Comparison of ENCODE assay signal across 17 cellular contexts in genomic region chr10:985361-985760, GRCh38. TPM values are rescaled to one million over a fixed set of nuclear protein-coding genes. Genes with fewer than 3 reads are reported as not detected.
DNase-seq lines count a peak whose midpoint lies in the region; ATAC-seq lines count a peak whose summit lies in the region.
"Had no signal": no experiment of that assay in that cellular context is flagged by ENCODE, and none has a peak within 500 bp of the region (broad histone marks: within the 10 kb centered on the region; RNA-seq: fewer than 3 reads in every experiment).

No MANE protein-coding gene starts in this region.

- no peak for ATAC-seq in Right ventricle myocardium inferior
- ATAC-seq in left lobe of liver: no peak
- no peak for ATAC-seq in GM19023 (IDR thresholded peaks at IDR 0.05; ENCODE audit: unreplicated experiment)
- no peak for ATAC-seq in HG02588 (IDR thresholded peaks at IDR 0.05; ENCODE audit: unreplicated experiment)
- ATAC-seq: HCT116, Panc1 had no signal

- DNase-seq in cardiac septum (ENCODE audit: low spot score) (peak; percentile 19), Right ventricle myocardium inferior (ENCODE audit: missing footprints) (no peak), left lobe of liver (ENCODE audit: low spot score) (peak; percentile 14), posterior vena cava (ENCODE audit: low spot score) (peak; percentile 13), medulla oblongata (ENCODE audit: extremely low spot score) (no peak), NCI-H1694 treated with DMSO at 0.1 percent for 48 hours (lab: John Stamatoyannopoulos, UW) (no peak)
- DNase-seq: 8988T, DMS 273 treated with DMSO at 0.1 percent for 48 hours, DND-41, GOT3, KBM-7, NCI-H526 treated with DMSO at 0.1 percent for 48 hours had no signal

- intact Hi-C loops in cardiac septum (cut with DNase I): loop anchor here (10.0 kb wide), 1 partner anchor 121 kb away; no protein-coding TSS in a partner anchor
- intact Hi-C loops in Right ventricle myocardium inferior (cut with DNase I): loop anchor here (5.0 to 10.0 kb wide), 2 partner anchors 113 to 171 kb away; no protein-coding TSS in a partner anchor
- intact Hi-C loops in posterior vena cava (cut with DNase I): no loop called here

RNA-seq across cellular contexts. Expression of gene GTPBP4, which starts 2.9 kb away (rescaled TPM):
- total RNA-seq in cardiac septum (33.1 TPM), Right ventricle myocardium inferior (29.3 TPM), left lobe of liver (9.3 TPM), posterior vena cava (10 to 100 TPM; 35.3 to 42.3 TPM)

RNA-seq across cellular contexts. Expression of gene IDI2, which starts 40.3 kb away (rescaled TPM):
- total RNA-seq in cardiac septum (0.51 TPM), Right ventricle myocardium inferior (0.30 TPM), left lobe of liver (not detected), posterior vena cava (not detected)
- total RNA-seq: G401 had no signal

RNA-seq across cellular contexts. Expression of gene LARP4B, which starts 53.9 kb away (rescaled TPM):
- total RNA-seq in cardiac septum (69.8 TPM), Right ventricle myocardium inferior (58.9 TPM), left lobe of liver (37.1 TPM), posterior vena cava (10 to 100 TPM; 49.6 to 57.8 TPM)

Comparison
In these comparisons a context has a peak if more than half of its experiments do, and no peak if none do; other contexts are left out.
1. DNase-seq: peak in cardiac septum (single experiment), left lobe of liver (single experiment) and posterior vena cava (single experiment); none in Right ventricle myocardium inferior (single experiment), medulla oblongata (single experiment) and NCI-H1694 treated with DMSO at 0.1 percent for 48 hours (single experiment).
2. intact Hi-C loops: an anchor here in cardiac septum (10.0 kb wide) and Right ventricle myocardium inferior (5.0 to 10.0 kb wide); none called in posterior vena cava.